In genomic region chr3:183710231-183710630, GRCh38 we compare ENCODE assay signal across 17 cellular contexts.
"Had no signal": no experiment of that assay in that cellular context is flagged by ENCODE, and none has a peak within 500 bp of the region (broad histone marks: within the 10 kb centered on the region; RNA-seq: fewer than 3 reads in every experiment).

No MANE protein-coding gene starts in this region.

- H3K27me3 Mint-ChIP-seq: activated CD4-positive, alpha-beta T cell treated with anti-CD3 and anti-CD28 coated beads, Interleukin-2, amount 10 ng/mL, durations not matched to agents 7 days and 5 days; activated naive CD8-positive, alpha-beta T cell treated with anti-CD3 and anti-CD28 coated beads for 36 hours; naive thymus-derived CD4-positive, alpha-beta T cell had no signal

- H3K27me3 ChIP-seq: hepatocyte, left lung, pancreas, tibial nerve, uterus had no signal

- H3K4me3 Mint-ChIP-seq: activated CD4-positive, alpha-beta T cell treated with anti-CD3 and anti-CD28 coated beads, Interleukin-2, amount 10 ng/mL, durations not matched to agents 7 days and 5 days; activated naive CD8-positive, alpha-beta T cell treated with anti-CD3 and anti-CD28 coated beads for 36 hours; activated T-cell treated with anti-CD3 and anti-CD28 coated beads, Interleukin-2, amount 50 U/mL, for 72 hours; naive thymus-derived CD4-positive, alpha-beta T cell had no signal

- H2AFZ ChIP-seq: hepatocyte had no signal

- H3K9me3 Mint-ChIP-seq: activated CD4-positive, alpha-beta T cell treated with anti-CD3 and anti-CD28 coated beads, Interleukin-2, amount 10 ng/mL, durations not matched to agents 7 days and 5 days; activated naive CD8-positive, alpha-beta T cell treated with anti-CD3 and anti-CD28 coated beads for 36 hours; activated T-cell treated with anti-CD3 and anti-CD28 coated beads, Interleukin-2, amount 50 U/mL, for 72 hours; naive thymus-derived CD4-positive, alpha-beta T cell had no signal

- H3K36me3 ChIP-seq: pancreas, uterus had no signal

- FAIRE-seq: keratinocyte, pancreas had no signal

- H3K27ac ChIP-seq: hepatocyte, left lung, pancreas, uterus had no signal

- DNase-seq: activated CD4-positive, alpha-beta T cell treated with anti-CD3 and anti-CD28 coated beads, Interleukin-2, amount 10 ng/mL, durations not matched to agents 7 days and 5 days; activated CD8-positive, alpha-beta memory T cell treated with anti-CD3 and anti-CD28 coated beads, Interleukin-2, amount 50 U/mL, for 48 hours; activated gamma-delta T cell treated with Interleukin-2 at 50 U/mL for 16 hours; activated naive CD8-positive, alpha-beta T cell treated with anti-CD3 and anti-CD28 coated beads for 36 hours; activated T-cell treated with anti-CD3 and anti-CD28 coated beads, Interleukin-2, amount 50 U/mL, for 72 hours; amygdala; mammary epithelial cell; mucosa of descending colon; naive thymus-derived CD4-positive, alpha-beta T cell; pancreas; stimulated activated CD4-positive, alpha-beta T cell treated with anti-CD3 and anti-CD28 coated beads, Interleukin-4, amount 100 ng/mL, for 1 hour; stimulated activated naive CD4-positive, alpha-beta T cell; uterus had no signal

- H3K4me3 ChIP-seq: hepatocyte, left lung, mucosa of descending colon, pancreas, tibial nerve, uterus had no signal

- ATAC-seq: activated T-cell treated with anti-CD3 and anti-CD28 coated beads, Interleukin-2, amount 50 U/mL, for 72 hours; left lung; mucosa of descending colon; naive thymus-derived CD4-positive, alpha-beta T cell; pancreas had no signal

- H3K4me1 ChIP-seq: left lung, pancreas, uterus had no signal

- H3K27ac Mint-ChIP-seq: activated CD4-positive, alpha-beta T cell treated with anti-CD3 and anti-CD28 coated beads, Interleukin-2, amount 10 ng/mL, durations not matched to agents 7 days and 5 days; activated naive CD8-positive, alpha-beta T cell treated with anti-CD3 and anti-CD28 coated beads for 36 hours; activated T-cell treated with anti-CD3 and anti-CD28 coated beads, Interleukin-2, amount 50 U/mL, for 72 hours had no signal

- H3K4me2 ChIP-seq: hepatocyte had no signal

- H3K9me3 ChIP-seq: left lung, mucosa of descending colon, pancreas, tibial nerve, uterus had no signal
